In genomic region chr10:28241766-28242399, GRCh38 we compare ENCODE assay signal across 8 cellular contexts.
A peak's percentile ranks its signal among the peaks of the same experiment; 100 is the strongest.
DNase-seq lines count a peak whose midpoint lies in the region; ATAC-seq and TF ChIP-seq lines count a peak whose summit lies in the region.

No MANE protein-coding gene starts in this region.

- no peaks in the 10 kb centered on the region for H3K4me1 Mint-ChIP-seq in brain
- H3K4me1 Mint-ChIP-seq in immature natural killer cell = peaks cover 18 to 21% of the 10 kb centered on the region in 2 donors

- ATAC-seq in GM18498 (IDR thresholded peaks at IDR 0.05; ENCODE audit: unreplicated experiment) (peak; percentile 65), GM21528 (IDR thresholded peaks at IDR 0.05; ENCODE audit: low FRiP score, unreplicated experiment) (no peak)

- no peaks in the 10 kb centered on the region for H3K36me3 Mint-ChIP-seq in brain
- peaks cover 4 to 9% (median 8%) of the 10 kb centered on the region in 3 donors for H3K36me3 Mint-ChIP-seq in immature natural killer cell

- peak; percentile 66 for DNase-seq in AG10803 (ENCODE audit: low read depth)
- peak; percentile 15 for DNase-seq in HS-5 (ENCODE audit: low read depth)
- peak; percentile 67 for DNase-seq in RKO (ENCODE audit: low spot score)
- peak; percentile 22 to 39 (median 32) for DNase-seq in immature natural killer cell
- peak; percentile 37 to 48 for DNase-seq in stimulated activated CD4-positive, alpha-beta T cell treated with anti-CD3 and anti-CD28 coated beads, Interleukin-2, amount 100 ng/mL, for 48 hours

- H3K4me3 Mint-ChIP-seq in brain (no peak overlapping the region), immature natural killer cell (no peak overlapping the region)

- TF ChIP-seq CTCF in AG10803 (conservative IDR thresholded peaks at IDR 0.05; ENCODE audit: low read length) (peak; percentile 98), brain (conservative IDR thresholded peaks at IDR 0.05) (peak; percentile 92 to 96)

- H3K27me3 Mint-ChIP-seq in brain (no peaks in the 10 kb centered on the region), immature natural killer cell (ENCODE audit: low read depth in 3 of 3) (peaks cover 0 to 2% (median 0%) of the 10 kb centered on the region in 3 donors)

- H3K27ac Mint-ChIP-seq in brain = no peak overlapping the region
- no peak overlapping the region for H3K27ac Mint-ChIP-seq in immature natural killer cell

- no peak overlapping the region for H3K4me3 ChIP-seq in AG10803 (ENCODE audit: low read length)

- H3K9me3 Mint-ChIP-seq in brain = peaks cover 0 to 12% (median 7%) of the 10 kb centered on the region in 5 experiments
- no peaks in the 10 kb centered on the region for H3K9me3 Mint-ChIP-seq in immature natural killer cell

Comparison
In these comparisons a context has a peak if more than half of its experiments do, and no peak if none do; other contexts are left out.
1. DNase-seq: peak in every context shown above with its lines; median percentile 67 in RKO; 66 in AG10803; 42 in stimulated activated CD4-positive, alpha-beta T cell treated with anti-CD3 and anti-CD28 coated beads, Interleukin-2, amount 100 ng/mL, for 48 hours; 32 in immature natural killer cell; 15 in HS-5.